In the genomic region with DNA sequence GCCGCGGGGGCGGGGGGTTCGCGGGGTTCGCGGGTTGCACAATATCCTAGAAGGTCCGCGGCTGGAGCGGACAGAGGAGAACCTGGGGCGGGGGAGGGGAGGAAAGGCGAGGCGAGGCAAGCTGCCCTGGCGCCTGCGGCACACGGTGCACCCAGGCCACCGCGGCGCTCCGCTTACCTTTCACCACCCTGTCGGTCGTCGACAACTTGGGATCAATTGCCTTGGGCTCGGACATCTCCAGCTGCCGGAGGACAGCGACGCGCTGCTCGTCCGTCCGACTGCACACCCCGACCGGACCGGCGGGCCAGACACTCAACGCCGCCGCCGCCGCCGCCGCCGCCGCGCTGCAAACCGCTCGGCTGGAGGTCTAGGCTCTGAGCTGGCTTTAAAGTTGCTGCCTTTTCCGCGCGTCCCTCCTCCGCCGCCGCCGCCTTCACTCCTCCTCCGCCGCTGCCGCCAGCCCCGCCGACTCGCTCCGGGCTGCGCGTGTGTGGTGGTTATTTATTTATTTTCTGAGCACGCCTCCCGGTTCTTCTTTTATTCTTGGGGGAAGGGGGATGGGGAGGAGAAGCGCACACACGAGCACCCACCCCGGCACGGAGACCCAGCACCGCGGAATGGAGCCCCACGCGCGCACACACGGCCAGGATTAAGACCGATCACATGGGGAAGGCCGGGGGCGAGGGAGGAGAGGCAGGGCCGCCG, we compare ENCODE assay signal across 8 cellular contexts. TPM values are rescaled to one million over a fixed set of nuclear protein-coding genes. Genes with fewer than 3 reads are reported as not detected.
DNase-seq lines count a peak whose midpoint lies in the region; ATAC-seq and TF ChIP-seq lines count a peak whose summit lies in the region.

No MANE protein-coding gene starts in this region.

- H3K4me1 ChIP-seq in PC-3 (ENCODE audit: insufficient read depth, low read length) (peaks cover 27% of the 10 kb centered on the region), neuronal stem cell (ENCODE audit: control insufficient read depth in 2 of 2, insufficient read depth in 1 of 2, low read depth in 1 of 2, low read length in 2 of 2) (peaks cover 0 to 6% of the 10 kb centered on the region in 2 donors), thoracic aorta (ENCODE audit: control insufficient read depth in 1 of 2, low read depth in 2 of 2) (peaks cover 18 to 34% of the 10 kb centered on the region in 2 donors)

- no peaks in the 10 kb centered on the region for H3K27me3 ChIP-seq in PC-3 (ENCODE audit: low read length)
- peaks cover 0 to 20% (median 0%) of the 10 kb centered on the region in 3 experiments for H3K27me3 ChIP-seq in neuronal stem cell (ENCODE audit: control insufficient read depth in 3 of 3, insufficient read depth in 3 of 3, low read depth in 1 of 3, low read length in 3 of 3)
- H3K27me3 ChIP-seq in thoracic aorta (replicated peaks; ENCODE audit: insufficient read depth), result no peaks in the 10 kb centered on the region

- H4K20me1 ChIP-seq in PC-3 (ENCODE audit: low read length), result peaks cover 25% of the 10 kb centered on the region

- H3K4me3 ChIP-seq in PC-3 (ENCODE audit: low read length), result peak overlapping the region; percentile 97
- H3K4me3 ChIP-seq in neuronal stem cell (ENCODE audit: low read length in 2 of 2), result peak overlapping the region; percentile 90 to 99
- peak overlapping the region; percentile 92 for H3K4me3 ChIP-seq in thoracic aorta

- peaks cover 58% of the 10 kb centered on the region for H3K79me2 ChIP-seq in PC-3 (ENCODE audit: low read length)

- no peaks in the 10 kb centered on the region for H3F3A ChIP-seq in PC-3 (ENCODE audit: low read length, unreplicated experiment)

- H2BK5ac ChIP-seq in neuronal stem cell (ENCODE audit: low read length), result peak overlapping the region; percentile 99

- no peak for TF ChIP-seq CTCF in PC-3 (conservative IDR thresholded peaks at IDR 0.05; ENCODE audit: low read depth, low read length)
- no peak for TF ChIP-seq CTCF in thoracic aorta (IDR thresholded peaks at IDR 0.05)

- peaks cover 4% of the 10 kb centered on the region for H3K79me1 ChIP-seq in neuronal stem cell (ENCODE audit: low read depth, low read length)

- H3K14ac ChIP-seq in neuronal stem cell (ENCODE audit: low read length), result peak overlapping the region; percentile 97

- peak overlapping the region; percentile 67 for H2BK15ac ChIP-seq in neuronal stem cell (ENCODE audit: low read length)

- peak overlapping the region; percentile 96 for H3K23ac ChIP-seq in neuronal stem cell (ENCODE audit: low read depth, low read length, poor library complexity)

- WGBS in neuronal stem cell (ENCODE audit: extremely low coverage in 2 of 2, insufficient read length in 2 of 2, insufficient replicate concordance in 1 of 2), 2 donors, result no CpG with 5 or more reads among the region's 80 CpGs

- CTCF ChIA-PET in PC-3 (lab: Charles Lee), result no interaction called here

- BruUV-seq in PC-3 (replicated peaks; lab: Mats Ljungman, UMichigan), result no TSS peak

- H2AFZ ChIP-seq in PC-3 (ENCODE audit: low read length) (peak overlapping the region; percentile 69), neuronal stem cell (ENCODE audit: low read length) (peak overlapping the region; percentile 100)

- peak overlapping the region; percentile 37 for H3K4ac ChIP-seq in neuronal stem cell (ENCODE audit: low read length)

- H3K18ac ChIP-seq in neuronal stem cell (ENCODE audit: low read length), result peak overlapping the region; percentile 99

- no peaks in the 10 kb centered on the region for H3K9me2 ChIP-seq in PC-3 (replicated peaks; ENCODE audit: low read length)

- H3K9me3 ChIP-seq in PC-3 (ENCODE audit: low read length) (no peaks in the 10 kb centered on the region), neuronal stem cell (replicated peaks in 1 of 2; ENCODE audit: control insufficient read depth in 2 of 2, insufficient read depth in 1 of 2, low read depth in 1 of 2, low read length in 2 of 2) (no peaks in the 10 kb centered on the region), thoracic aorta (no peaks in the 10 kb centered on the region)

- H3K36me3 ChIP-seq in PC-3 (ENCODE audit: low read depth, low read length), result no peaks in the 10 kb centered on the region
- no peaks in the 10 kb centered on the region for H3K36me3 ChIP-seq in neuronal stem cell (replicated peaks in 1 of 2; ENCODE audit: control insufficient read depth in 2 of 2, insufficient read depth in 2 of 2, low read length in 2 of 2)
- H3K36me3 ChIP-seq in thoracic aorta, result no peaks in the 10 kb centered on the region

- H3K9ac ChIP-seq in PC-3 (ENCODE audit: low read length) (peak overlapping the region; percentile 94), neuronal stem cell (ENCODE audit: low read depth, low read length, poor library complexity) (peak overlapping the region; percentile 98)

- peak overlapping the region; percentile 84 for H2BK12ac ChIP-seq in neuronal stem cell (ENCODE audit: low read length)

- POLR2A ChIA-PET in PC-3 (lab: Charles Lee; ENCODE audit: unreplicated experiment), result interaction anchor here (0.6 to 1.6 kb wide), 4 partner anchors 9 to 1211 kb away, joined by 3 to 8 read pairs (median 6); no protein-coding TSS in a partner anchor

- H4K8ac ChIP-seq in neuronal stem cell (ENCODE audit: low read depth, low read length), result peak overlapping the region; percentile 92

- intact Hi-C loops in PC-3 (cut with micrococcal nuclease), result loop anchor here (2.0 to 10.0 kb wide), 6 partner anchors 82 to 926 kb away; a partner anchor contains a TSS

- ATAC-seq in GM19023 (IDR thresholded peaks at IDR 0.05; ENCODE audit: unreplicated experiment) (peak; percentile 9), HG03196 (IDR thresholded peaks at IDR 0.05; ENCODE audit: unreplicated experiment) (peak; percentile 10), PC-3 (peak; percentile 1), thoracic aorta (ENCODE audit: insufficient number of reproducible peaks, low FRiP score, low read depth) (peak; percentile 19)

- H2BK120ac ChIP-seq in neuronal stem cell (ENCODE audit: low read depth, low read length), result no peak overlapping the region

- H3K27ac ChIP-seq in PC-3 (ENCODE audit: low read length) (peak overlapping the region; percentile 73), neuronal stem cell (replicated peaks; ENCODE audit: low read length) (peak overlapping the region; percentile 82), thoracic aorta (peak overlapping the region; percentile 83 to 96)

- peak overlapping the region; percentile 94 for H2AK5ac ChIP-seq in neuronal stem cell (ENCODE audit: low read depth, low read length)

- DNase-seq in Ammon's horn (ENCODE audit: low spot score) (peak; percentile 59), PC-3 (peak; percentile 23), activated gamma-delta T cell treated with Interleukin-2 at 50 U/mL for 16 hours (peak; percentile 55), foreskin melanocyte (peak; percentile 63), neuronal stem cell (ENCODE audit: low spot score) (peak; percentile 57), thoracic aorta (ENCODE audit: low spot score) (peak; percentile 14)

- no peak overlapping the region for H4K91ac ChIP-seq in neuronal stem cell (ENCODE audit: low read depth, low read length, poor library complexity)

- H3K4me2 ChIP-seq in PC-3 (ENCODE audit: low read length), result peak overlapping the region; percentile 82
- H3K4me2 ChIP-seq in neuronal stem cell (ENCODE audit: insufficient read depth, low read length, poor library complexity, severe bottlenecking), result peak overlapping the region; percentile 73

RNA-seq across cellular contexts. Expression of a gene that starts 0.6 kb away (rescaled TPM):
- total RNA-seq in PC-3 (2014; rRNA removed) (15.5 and 19.2 TPM in 2 replicates), thoracic aorta (10 to 100 TPM; 21.9 to 43.2 TPM)
- 40.5 TPM for polyA plus RNA-seq in neuronal stem cell (2013, experiment 1 of 2)
- polyA plus RNA-seq in neuronal stem cell (2013, experiment 2 of 2), result 43.8 TPM

Comparison
In these comparisons a context has a peak if more than half of its experiments do, and no peak if none do; other contexts are left out.
1. Peak in every context shown above with its lines: DNase-seq, ATAC-seq, H3K4me3 ChIP-seq and H3K27ac ChIP-seq.